ENCODE assay signal across 33 cellular contexts in the genomic region with DNA sequence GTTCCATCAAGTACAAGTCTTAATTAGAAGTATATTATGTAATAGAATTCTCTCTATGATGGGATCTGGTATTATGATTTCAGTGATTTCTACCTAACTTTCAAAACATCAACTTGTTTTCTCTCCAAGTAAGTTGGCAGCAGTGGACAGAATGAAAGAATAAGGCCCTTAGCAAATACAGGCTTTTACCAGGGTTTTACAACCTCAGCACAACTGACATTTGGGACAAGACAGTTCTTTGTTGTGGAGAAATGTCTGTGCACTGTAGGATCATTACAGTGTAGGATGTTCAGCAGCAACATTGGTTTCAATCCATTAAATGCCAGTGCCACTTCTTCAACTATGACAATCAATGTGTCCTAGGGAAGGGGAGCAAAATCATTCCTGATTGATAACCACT. TPM values are rescaled to one million over a fixed set of nuclear protein-coding genes. Genes with fewer than 3 reads are reported as not detected.
"Had no signal": no experiment of that assay in that cellular context is flagged by ENCODE, and none has a peak within 500 bp of the region (broad histone marks: within the 10 kb centered on the region; RNA-seq: fewer than 3 reads in every experiment).

No MANE protein-coding gene starts in this region.

- H3K9me2 ChIP-seq: SK-N-SH had no signal

- H3K4me2 ChIP-seq: SK-N-SH had no signal

- H3K4me3 ChIP-seq: ascending aorta, body of pancreas, MG63 had no signal

- H3K27me3 ChIP-seq: ascending aorta, body of pancreas, MG63 had no signal

- H3K36me3 ChIP-seq: ascending aorta, MG63 had no signal

- H3K27ac ChIP-seq: ascending aorta, VCaP had no signal

- H3K4me1 Mint-ChIP-seq: activated CD4-positive, alpha-beta T cell treated with anti-CD3 and anti-CD28 coated beads, Interleukin-2, amount 10 ng/mL, durations not matched to agents 7 days and 5 days; activated naive CD8-positive, alpha-beta T cell treated with anti-CD3 and anti-CD28 coated beads, Interleukin-2, amount 50 U/mL, for 24 hours had no signal

- H3K36me3 Mint-ChIP-seq: activated CD4-positive, alpha-beta memory T cell treated with anti-CD3 and anti-CD28 coated beads for 36 hours; activated naive CD4-positive, alpha-beta T cell treated with anti-CD3 and anti-CD28 coated beads, Interleukin-2, amount 50 U/mL, for 72 hours had no signal

- H3K4me1 ChIP-seq: ascending aorta had no signal

- H3K27me3 Mint-ChIP-seq: activated CD4-positive, alpha-beta memory T cell treated with anti-CD3 and anti-CD28 coated beads for 36 hours; activated CD4-positive, alpha-beta T cell treated with anti-CD3 and anti-CD28 coated beads, Interleukin-2, amount 10 ng/mL, durations not matched to agents 7 days and 5 days; activated naive CD8-positive, alpha-beta T cell treated with anti-CD3 and anti-CD28 coated beads, Interleukin-2, amount 50 U/mL, for 24 hours had no signal

- DNase-seq: activated CD4-positive, alpha-beta memory T cell treated with anti-CD3 and anti-CD28 coated beads for 36 hours; activated CD4-positive, alpha-beta T cell treated with anti-CD3 and anti-CD28 coated beads, Interleukin-2, amount 10 ng/mL, durations not matched to agents 7 days and 5 days; activated CD4-positive, CD25-positive, alpha-beta regulatory T cell; activated CD8-positive, alpha-beta memory T cell treated with anti-CD3 and anti-CD28 coated beads for 24 hours; activated effector memory CD4-positive, alpha-beta T cell treated with anti-CD3 and anti-CD28 coated beads, Interleukin-2, amount 50 U/mL, for 16 hours; activated naive CD4-positive, alpha-beta T cell treated with Interleukin-2 at 50 U/mL for 16 hours; activated naive CD8-positive, alpha-beta T cell treated with anti-CD3 and anti-CD28 coated beads, Interleukin-2, amount 50 U/mL, for 24 hours; activated T-cell treated with anti-CD3 and anti-CD28 coated beads, Interleukin-2, amount 50 U/mL, for 4 hours; amniotic stem cell; body of pancreas; MG63; MV-4-11; NCI-H1092 treated with DMSO at 0.1 percent for 48 hours; NCI-H1417 treated with DMSO at 0.1 percent for 48 hours; NCI-H1694; NCI-H2029; NCI-H2107; NCI-H2171 treated with DMSO at 0.1 percent for 48 hours; NCI-H345; NCI-H510A; NCI-H526 treated with DMSO at 0.1 percent for 48 hours; NCI-H82; RPMI8226; SK-N-SH; T-helper 1 cell had no signal

- H3K27ac Mint-ChIP-seq: activated CD4-positive, alpha-beta memory T cell treated with anti-CD3 and anti-CD28 coated beads for 36 hours; activated CD4-positive, alpha-beta T cell treated with anti-CD3 and anti-CD28 coated beads, Interleukin-2, amount 10 ng/mL, durations not matched to agents 7 days and 5 days; activated naive CD4-positive, alpha-beta T cell treated with anti-CD3 and anti-CD28 coated beads, Interleukin-2, amount 50 U/mL, for 72 hours; activated naive CD8-positive, alpha-beta T cell treated with anti-CD3 and anti-CD28 coated beads, Interleukin-2, amount 50 U/mL, for 24 hours had no signal

- ATAC-seq: activated naive CD4-positive, alpha-beta T cell treated with anti-CD3 and anti-CD28 coated beads, Interleukin-2, amount 50 U/mL, for 72 hours; activated naive CD8-positive, alpha-beta T cell treated with anti-CD3 and anti-CD28 coated beads, Interleukin-2, amount 50 U/mL, for 24 hours; activated T-cell treated with anti-CD3 and anti-CD28 coated beads, Interleukin-2, amount 50 U/mL, for 4 hours; body of pancreas; Panc1; Right ventricle myocardium inferior had no signal

- H3K4me3 Mint-ChIP-seq: activated CD4-positive, alpha-beta memory T cell treated with anti-CD3 and anti-CD28 coated beads for 36 hours; activated CD4-positive, alpha-beta T cell treated with anti-CD3 and anti-CD28 coated beads, Interleukin-2, amount 10 ng/mL, durations not matched to agents 7 days and 5 days; activated naive CD8-positive, alpha-beta T cell treated with anti-CD3 and anti-CD28 coated beads, Interleukin-2, amount 50 U/mL, for 24 hours; activated T-cell treated with anti-CD3 and anti-CD28 coated beads, Interleukin-2, amount 50 U/mL, for 4 hours had no signal

- H3K9me3 Mint-ChIP-seq: activated CD4-positive, alpha-beta memory T cell treated with anti-CD3 and anti-CD28 coated beads for 36 hours; activated CD4-positive, alpha-beta T cell treated with anti-CD3 and anti-CD28 coated beads, Interleukin-2, amount 10 ng/mL, durations not matched to agents 7 days and 5 days; activated naive CD4-positive, alpha-beta T cell treated with anti-CD3 and anti-CD28 coated beads, Interleukin-2, amount 50 U/mL, for 72 hours; activated naive CD8-positive, alpha-beta T cell treated with anti-CD3 and anti-CD28 coated beads, Interleukin-2, amount 50 U/mL, for 24 hours; activated T-cell treated with anti-CD3 and anti-CD28 coated beads, Interleukin-2, amount 50 U/mL, for 4 hours had no signal

- H3K9me3 ChIP-seq: ascending aorta, body of pancreas, MG63, SK-N-SH had no signal

RNA-seq across cellular contexts. Expression of gene MLANA, which starts 48.8 kb away (rescaled TPM):
- total RNA-seq: activated CD4-positive, alpha-beta memory T cell treated with anti-CD3 and anti-CD28 coated beads for 36 hours; activated CD4-positive, alpha-beta T cell treated with anti-CD3 and anti-CD28 coated beads, Interleukin-2, amount 10 ng/mL, durations not matched to agents 7 days and 5 days; activated naive CD4-positive, alpha-beta T cell treated with anti-CD3 and anti-CD28 coated beads, Interleukin-2, amount 50 U/mL, for 72 hours; activated T-cell treated with anti-CD3 and anti-CD28 coated beads, Interleukin-2, amount 50 U/mL, for 4 hours; ascending aorta; body of pancreas; bronchial epithelial cell; OCI-LY7; Right ventricle myocardium inferior; T-helper 2 cell treated with Interferon-gamma antibody and Interleukin-4, amounts not matched to agents 100 ng/mL and 5 ng/mL, for 36 hours had no signal
